In genomic region chr11:57325735-57326048, GRCh38 we compare ENCODE assay signal across 9 cellular contexts. TPM values are rescaled to one million over a fixed set of nuclear protein-coding genes. Genes with fewer than 3 reads are reported as not detected.
DNase-seq lines count a peak whose midpoint lies in the region; ATAC-seq and TF ChIP-seq lines count a peak whose summit lies in the region.
"Had no signal": no experiment of that assay in that cellular context is flagged by ENCODE, and none has a peak within 500 bp of the region (broad histone marks: within the 10 kb centered on the region; RNA-seq: fewer than 3 reads in every experiment).

No MANE protein-coding gene starts in this region.

- H3K27ac ChIP-seq in heart right ventricle = peak overlapping the region; percentile 86 to 96 (median 92)

- no peaks in the 10 kb centered on the region for H3K9me3 Mint-ChIP-seq in activated naive CD4-positive, alpha-beta T cell treated with anti-CD3 and anti-CD28 coated beads for 36 hours
- H3K9me3 Mint-ChIP-seq in activated CD4-positive, alpha-beta memory T cell treated with anti-CD3 and anti-CD28 coated beads, Interleukin-2, amount 10 ng/mL, durations not matched to agents 7 days and 5 days = no peaks in the 10 kb centered on the region

- H3K4me3 Mint-ChIP-seq in activated naive CD4-positive, alpha-beta T cell treated with anti-CD3 and anti-CD28 coated beads for 36 hours = peak overlapping the region; percentile 82
- peak overlapping the region; percentile 75 for H3K4me3 Mint-ChIP-seq in activated CD4-positive, alpha-beta memory T cell treated with anti-CD3 and anti-CD28 coated beads, Interleukin-2, amount 10 ng/mL, durations not matched to agents 7 days and 5 days

- CTCF ChIA-PET in activated naive CD4-positive, alpha-beta T cell treated with anti-CD3 and anti-CD28 coated beads for 36 hours (lab: Charles Lee) = interaction anchor here (0.7 to 2.5 kb wide), 5 partner anchors 9 to 52 kb away, joined by 3 to 10 read pairs (median 3); partner anchors contain the start of genes P2RX3 and SSRP1
- CTCF ChIA-PET in activated CD4-positive, alpha-beta memory T cell treated with anti-CD3 and anti-CD28 coated beads, Interleukin-2, amount 10 ng/mL, durations not matched to agents 7 days and 5 days (lab: Charles Lee) = interaction anchor here (1.0 to 2.2 kb wide), 6 partner anchors 9 to 155 kb away, joined by 3 to 18 read pairs (median 4); partner anchors contain the start of genes P2RX3 and SSRP1

- intact Hi-C loops in activated naive CD4-positive, alpha-beta T cell treated with anti-CD3 and anti-CD28 coated beads for 36 hours (cut with micrococcal nuclease) = loop anchor here (1.0 to 10.0 kb wide), 6 partner anchors 10 to 1819 kb away; partner anchors contain the start of genes FAM111A, SSRP1, TIMM10 and ZFP91
- intact Hi-C loops in heart right ventricle (cut with DNase I) = no loop called here

- TF ChIP-seq CTCF in heart right ventricle (IDR thresholded peaks at IDR 0.05) = no peak

- no peak for DNase-seq in activated naive CD4-positive, alpha-beta T cell treated with anti-CD3 and anti-CD28 coated beads for 36 hours
- no peak for DNase-seq in activated naive CD4-positive, alpha-beta T cell treated with anti-CD3 and anti-CD28 coated beads, Interleukin-2, amount 50 U/mL, for 16 hours
- no peak for DNase-seq in activated CD4-positive, alpha-beta memory T cell treated with anti-CD3 and anti-CD28 coated beads, Interleukin-2, amount 10 ng/mL, durations not matched to agents 7 days and 5 days
- peak; percentile 52 for DNase-seq in heart right ventricle
- DNase-seq in skeletal muscle cell (ENCODE audit: low read depth) = no peak
- no peak for DNase-seq in NCI-H1930 (lab: John Stamatoyannopoulos, UW)
- no peak for DNase-seq in NCI-H2171 treated with DMSO at 0.1 percent for 48 hours (lab: John Stamatoyannopoulos, UW)

- no peaks in the 10 kb centered on the region for H3K9me3 ChIP-seq in heart right ventricle

- 9 to 11% methylated on average over 6 of the region's 6 CpGs for WGBS in heart right ventricle, 2 donors

- peak overlapping the region; percentile 94 for H3K27ac Mint-ChIP-seq in activated naive CD4-positive, alpha-beta T cell treated with anti-CD3 and anti-CD28 coated beads for 36 hours
- H3K27ac Mint-ChIP-seq in activated CD4-positive, alpha-beta memory T cell treated with anti-CD3 and anti-CD28 coated beads, Interleukin-2, amount 10 ng/mL, durations not matched to agents 7 days and 5 days = peak overlapping the region; percentile 91

- no peaks in the 10 kb centered on the region for H3K27me3 ChIP-seq in heart right ventricle

- H3K4me1 Mint-ChIP-seq in activated naive CD4-positive, alpha-beta T cell treated with anti-CD3 and anti-CD28 coated beads for 36 hours (ENCODE audit: low read depth) = peaks cover 62% of the 10 kb centered on the region
- H3K4me1 Mint-ChIP-seq in activated CD4-positive, alpha-beta memory T cell treated with anti-CD3 and anti-CD28 coated beads, Interleukin-2, amount 10 ng/mL, durations not matched to agents 7 days and 5 days = peaks cover 53% of the 10 kb centered on the region

- peaks cover 4 to 50% (median 42%) of the 10 kb centered on the region in 9 donors for H3K36me3 ChIP-seq in heart right ventricle

- H3K27me3 Mint-ChIP-seq in activated naive CD4-positive, alpha-beta T cell treated with anti-CD3 and anti-CD28 coated beads for 36 hours (ENCODE audit: low read depth) = no peaks in the 10 kb centered on the region
- H3K27me3 Mint-ChIP-seq in activated CD4-positive, alpha-beta memory T cell treated with anti-CD3 and anti-CD28 coated beads, Interleukin-2, amount 10 ng/mL, durations not matched to agents 7 days and 5 days = no peaks in the 10 kb centered on the region

- H3K4me3 ChIP-seq in heart right ventricle = peak overlapping the region in 9 of 10 donors; percentile 65 to 80 (median 73)
- peak overlapping the region; percentile 48 for H3K4me3 ChIP-seq in skeletal muscle cell (ENCODE audit: low read depth, low read length)

- POLR2A ChIA-PET in activated CD4-positive, alpha-beta memory T cell treated with anti-CD3 and anti-CD28 coated beads, Interleukin-2, amount 10 ng/mL, durations not matched to agents 7 days and 5 days (lab: Charles Lee) = interaction anchor here (0.7 to 4.9 kb wide), 13 partner anchors 10 to 342 kb away, joined by 3 to 127 read pairs (median 3); partner anchors contain the start of genes P2RX3, SMTNL1, SSRP1 and ZDHHC5

- peaks cover 55% of the 10 kb centered on the region for H3K36me3 Mint-ChIP-seq in activated naive CD4-positive, alpha-beta T cell treated with anti-CD3 and anti-CD28 coated beads for 36 hours (ENCODE audit: low read depth)
- H3K36me3 Mint-ChIP-seq in activated CD4-positive, alpha-beta memory T cell treated with anti-CD3 and anti-CD28 coated beads, Interleukin-2, amount 10 ng/mL, durations not matched to agents 7 days and 5 days (ENCODE audit: low read depth) = peaks cover 53% of the 10 kb centered on the region

- peaks cover 6 to 56% (median 43%) of the 10 kb centered on the region in 9 donors for H3K4me1 ChIP-seq in heart right ventricle

- peak in 7 of 8 donors; percentile 3 to 61 (median 38) for ATAC-seq in heart right ventricle
- ATAC-seq in HG03457 (IDR thresholded peaks at IDR 0.05; ENCODE audit: unreplicated experiment) = no peak

RNA-seq across cellular contexts. Expression of gene TNKS1BP1, which starts 0.9 kb away (rescaled TPM):
- total RNA-seq in activated naive CD4-positive, alpha-beta T cell treated with anti-CD3 and anti-CD28 coated beads for 36 hours = 10 to 100 TPM; 14.1 to 14.7 TPM
- 10 to 100 TPM in 1 of 2 experiments, 1 to 10 TPM in 1; 9.9 to 10.7 TPM for total RNA-seq in activated CD4-positive, alpha-beta memory T cell treated with anti-CD3 and anti-CD28 coated beads, Interleukin-2, amount 10 ng/mL, durations not matched to agents 7 days and 5 days
- 10 to 100 TPM; 19.9 to 53.8 (median 34.3) TPM for total RNA-seq in heart right ventricle
- 100 to 1,000 TPM in 1 of 2 donors, 10 to 100 TPM in 1; 39.6 to 118 TPM for polyA plus RNA-seq in heart right ventricle

RNA-seq across cellular contexts. Expression of gene SSRP1, which starts 10.0 kb away (rescaled TPM):
- 100 to 1,000 TPM; 304 to 322 TPM for total RNA-seq in activated naive CD4-positive, alpha-beta T cell treated with anti-CD3 and anti-CD28 coated beads for 36 hours
- 100 to 1,000 TPM; 135 to 137 TPM for total RNA-seq in activated CD4-positive, alpha-beta memory T cell treated with anti-CD3 and anti-CD28 coated beads, Interleukin-2, amount 10 ng/mL, durations not matched to agents 7 days and 5 days
- total RNA-seq in heart right ventricle = 10 to 100 TPM; 30.5 to 44.9 (median 35.4) TPM
- polyA plus RNA-seq in heart right ventricle = 10 to 100 TPM; 22.6 to 73.2 TPM

RNA-seq across cellular contexts. Expression of gene P2RX3, which starts 12.5 kb away (rescaled TPM):
- not detected for total RNA-seq in activated naive CD4-positive, alpha-beta T cell treated with anti-CD3 and anti-CD28 coated beads for 36 hours
- not detected for total RNA-seq in activated CD4-positive, alpha-beta memory T cell treated with anti-CD3 and anti-CD28 coated beads, Interleukin-2, amount 10 ng/mL, durations not matched to agents 7 days and 5 days
- 1 to 10 TPM in 7 of 10 donors, under 1 TPM in 3; 0.32 to 5.1 (median 1.5) TPM for total RNA-seq in heart right ventricle
- under 1 TPM; 0.42 to 0.66 TPM for polyA plus RNA-seq in heart right ventricle
- total RNA-seq: glomerular endothelial cell had no signal

RNA-seq across cellular contexts. Expression of gene PRG3, which starts 55.3 kb away (rescaled TPM):
- total RNA-seq in activated naive CD4-positive, alpha-beta T cell treated with anti-CD3 and anti-CD28 coated beads for 36 hours = not detected
- not detected for total RNA-seq in activated CD4-positive, alpha-beta memory T cell treated with anti-CD3 and anti-CD28 coated beads, Interleukin-2, amount 10 ng/mL, durations not matched to agents 7 days and 5 days
- not detected for total RNA-seq in heart right ventricle
- not detected for polyA plus RNA-seq in heart right ventricle
- total RNA-seq: glomerular endothelial cell had no signal

Comparison
In these comparisons a context has a peak if more than half of its experiments do, and no peak if none do; other contexts are left out.
1. DNase-seq: peak in heart right ventricle (2 of 2); none in activated naive CD4-positive, alpha-beta T cell treated with anti-CD3 and anti-CD28 coated beads for 36 hours (single experiment), activated naive CD4-positive, alpha-beta T cell treated with anti-CD3 and anti-CD28 coated beads, Interleukin-2, amount 50 U/mL, for 16 hours (single experiment), activated CD4-positive, alpha-beta memory T cell treated with anti-CD3 and anti-CD28 coated beads, Interleukin-2, amount 10 ng/mL, durations not matched to agents 7 days and 5 days (single experiment), skeletal muscle cell (single experiment), NCI-H1930 (0 of 2) and NCI-H2171 treated with DMSO at 0.1 percent for 48 hours (single experiment).